In the genomic region with DNA sequence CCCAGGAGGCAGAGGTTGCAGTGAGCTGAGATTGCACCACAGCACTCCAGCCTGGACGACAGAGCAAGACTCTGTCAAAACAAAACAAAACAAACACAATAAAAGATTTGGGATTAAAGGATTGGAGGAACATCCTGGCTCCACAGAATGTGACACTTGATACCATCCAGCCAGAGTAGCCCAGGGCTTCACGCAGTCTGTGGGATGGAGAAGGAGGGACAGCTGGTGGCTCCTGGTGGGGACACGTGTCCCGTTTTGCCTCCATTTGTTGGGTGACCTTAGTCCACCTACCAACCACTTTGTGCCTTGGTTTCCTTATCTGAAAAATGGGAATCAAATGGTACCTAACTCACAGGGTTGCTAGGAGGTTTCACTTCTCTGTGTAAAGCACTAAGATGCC, we compare ENCODE assay signal across 21 cellular contexts. TPM values are rescaled to one million over a fixed set of nuclear protein-coding genes. Genes with fewer than 3 reads are reported as not detected.
DNase-seq lines count a peak whose midpoint lies in the region; ATAC-seq, FAIRE-seq and TF ChIP-seq lines count a peak whose summit lies in the region.
"Had no signal": no experiment of that assay in that cellular context is flagged by ENCODE, and none has a peak within 500 bp of the region (broad histone marks: within the 10 kb centered on the region; RNA-seq: fewer than 3 reads in every experiment).

No MANE protein-coding gene starts in this region.

- H3K27ac ChIP-seq in 22Rv1 (peak overlapping the region; percentile 48), HEK293 (ENCODE audit: extremely low read depth, low read depth, low read length) (no peak overlapping the region), OCI-LY3 (ENCODE audit: low read length) (no peak overlapping the region)
- H3K27ac ChIP-seq: PC-9, RWPE1 had no signal

- H3K79me2 ChIP-seq in OCI-LY3 (ENCODE audit: low read length) = no peaks in the 10 kb centered on the region

- no peak overlapping the region for H2AFZ ChIP-seq in OCI-LY3 (ENCODE audit: low read depth, low read length)
- H2AFZ ChIP-seq: GM23338, PC-9 had no signal

- no peak overlapping the region for H3K4me3 ChIP-seq in HEK293 (ENCODE audit: low read depth, low read length)
- no peak overlapping the region for H3K4me3 ChIP-seq in OCI-LY3 (ENCODE audit: low read length)
- H3K4me3 ChIP-seq: GM23338, HAP-1, PC-9 had no signal

- H3K4me2 ChIP-seq in OCI-LY3 (ENCODE audit: low read length) = peak overlapping the region; percentile 6; the same call in 1 of the 2 replicates
- H3K4me2 ChIP-seq: GM23338, PC-9 had no signal

- H3K36me3 ChIP-seq in HEK293 (ENCODE audit: control insufficient read depth in 2 of 2, insufficient read depth in 1 of 2, low read length in 2 of 2) (no peaks in the 10 kb centered on the region), OCI-LY3 (replicated peaks; ENCODE audit: low read depth, low read length) (no peaks in the 10 kb centered on the region)
- H3K36me3 ChIP-seq: HAP-1 had no signal

- POLR2A ChIA-PET in HEK293 (lab: Yijun Ruan, JAX) = no interaction called here
- POLR2A ChIA-PET in GM10248 (lab: Yijun Ruan, JAX) = no interaction called here

- H3K9ac ChIP-seq in OCI-LY3 (ENCODE audit: low read length) = no peak overlapping the region

- H4K20me1 ChIP-seq in OCI-LY3 (ENCODE audit: insufficient read depth, low read length) = no peaks in the 10 kb centered on the region

- no peak for TF ChIP-seq CTCF in 22Rv1 (IDR thresholded peaks at IDR 0.05)
- TF ChIP-seq CTCF in HEK293 (tag by site-specific recombination; IDR thresholded peaks at IDR 0.05) = no peak
- TF ChIP-seq CTCF in OCI-LY3 (IDR thresholded peaks at IDR 0.05; ENCODE audit: low read depth, low read length) = no peak
- TF ChIP-seq CTCF in GM10248 (IDR thresholded peaks at IDR 0.05; ENCODE audit: control extremely low read depth, extremely low read depth, low read depth, missing control alignments) = no peak

- H3K27me3 ChIP-seq in OCI-LY3 (ENCODE audit: low read depth, low read length) = no peaks in the 10 kb centered on the region

- CTCF ChIA-PET in HEK293 (lab: Yijun Ruan, JAX) (interaction anchor here (0.6 to 3.9 kb wide), 3 partner anchors 13 to 303 kb away, joined by 3 to 27 read pairs (median 8); no protein-coding TSS in a partner anchor), GM10248 (lab: Yijun Ruan, JAX) (no interaction called here)

- peak; percentile 33 for DNase-seq in myocyte (ENCODE audit: low read depth)
- DNase-seq in amygdala (lab: John Stamatoyannopoulos, UW) = no peak
- no peak for DNase-seq in frontal cortex (ENCODE audit: low spot score in 2 of 2)
- DNase-seq in GM10248 (ENCODE audit: extremely low spot score) = no peak
- DNase-seq: CD4-positive, alpha-beta T cell; KBM-7; MM.1S; NCI-H1092 treated with DMSO at 0.1 percent for 48 hours; NCI-H1436 treated with DMSO at 0.1 percent for 48 hours; NCI-H1930; PC-9; SIG-M5 had no signal

- no peak for FAIRE-seq in frontal cortex (lab: Jason Lieb, UNC)
- FAIRE-seq: GM18507 had no signal

- H3K4me1 ChIP-seq in HEK293 (ENCODE audit: control insufficient read depth, insufficient read depth, low read length) (no peaks in the 10 kb centered on the region), OCI-LY3 (ENCODE audit: low read length) (peaks cover 27% of the 10 kb centered on the region)

- ATAC-seq in HG02840 (IDR thresholded peaks at IDR 0.05; ENCODE audit: low FRiP score, unreplicated experiment) = no peak
- ATAC-seq: GM23338 had no signal

- H3K9me3 ChIP-seq in HEK293 (ENCODE audit: control insufficient read depth, insufficient read depth, low read depth, low read length) = no peaks in the 10 kb centered on the region
- no peaks in the 10 kb centered on the region for H3K9me3 ChIP-seq in OCI-LY3 (ENCODE audit: insufficient read depth, low read length)

TF ChIP-seq in HEK293, 187 proteins besides CTCF, POLR2A, EP300 and RAD21:
- TF ChIP-seq ZBTB17 (tag by site-specific recombination; IDR thresholded peaks at IDR 0.05) = peak; percentile 26; the same call in 1 of the 2 replicates
- no peak for TF ChIP-seq SETDB1 (IDR thresholded peaks at IDR 0.05; ENCODE audit: insufficient read length, low read length)
- TF ChIP-seq ZFHX2 (tag by site-specific recombination; conservative IDR thresholded peaks at IDR 0.05) = 0 out of 2 replicates have a peak, but pooled peaks have one; percentile 46

RNA-seq across cellular contexts. Expression of gene CYB561, which starts 12.4 kb away (rescaled TPM):
- total RNA-seq in myocyte = 2.9 and 4.6 TPM in 2 replicates
- 3.0 TPM for polyA plus RNA-seq in myocyte (2012)
- total RNA-seq in frontal cortex = 15.9 TPM
- total RNA-seq: G401 had no signal

RNA-seq across cellular contexts. Expression of gene ACE, which starts 18.4 kb away (rescaled TPM):
- total RNA-seq in myocyte (0.21 and 0.36 TPM in 2 replicates), frontal cortex (4.5 TPM)
- 0.23 TPM for polyA plus RNA-seq in myocyte (2012)
